In genomic region chr10:98344589-98345038, GRCh38 we compare ENCODE assay signal across 13 cellular contexts.
A peak's percentile ranks its signal among the peaks of the same experiment; 100 is the strongest.
DNase-seq lines count a peak whose midpoint lies in the region; TF ChIP-seq lines count a peak whose summit lies in the region.
"Had no signal": no experiment of that assay in that cellular context is flagged by ENCODE, and none has a peak within 500 bp of the region (broad histone marks: within the 10 kb centered on the region; RNA-seq: fewer than 3 reads in every experiment).

No MANE protein-coding gene starts in this region.

- TF ChIP-seq POLR2A in vagina (IDR thresholded peaks at IDR 0.05) = no peak
- no peak for TF ChIP-seq POLR2A in prostate gland (IDR thresholded peaks at IDR 0.05)

- 83% methylated on average over 3 of the region's 6 CpGs for WGBS in mammary epithelial cell (ENCODE audit: low coverage, missing lambda C conversion rate)
- WGBS in prostate gland = 65% methylated on average over 6 of the region's 6 CpGs

- H3K36me3 Mint-ChIP-seq in MCF 10A (ENCODE audit: insufficient read depth, unreplicated experiment) = no peaks in the 10 kb centered on the region
- H3K36me3 Mint-ChIP-seq: activated naive CD8-positive, alpha-beta T cell treated with anti-CD3 and anti-CD28 coated beads for 36 hours had no signal

- POLR2A ChIA-PET in MCF 10A (lab: Yijun Ruan, JAX) = interaction anchor here (1.0 kb wide), 1 partner anchor 13 kb away, joined by 4 read pairs; no protein-coding TSS in a partner anchor

- BruUV-seq in MCF 10A (replicated peaks; lab: Mats Ljungman, UMichigan) (no TSS peak), mammary epithelial cell (replicated peaks; lab: Mats Ljungman, UMichigan) (no TSS peak)

- in situ Hi-C loops in mammary epithelial cell (cut with MboI; ENCODE audit: low sequenced_read_pairs in 2 of 2) = no loop called here

- H3K9me3 ChIP-seq in mammary epithelial cell (replicated peaks; ENCODE audit: insufficient read depth, low read length) = no peaks in the 10 kb centered on the region
- H3K9me3 ChIP-seq in vagina = no peaks in the 10 kb centered on the region
- no peaks in the 10 kb centered on the region for H3K9me3 ChIP-seq in prostate gland

- no peak overlapping the region for H3K4me3 Mint-ChIP-seq in MCF 10A (ENCODE audit: unreplicated experiment)
- H3K4me3 Mint-ChIP-seq: activated CD4-positive, alpha-beta T cell treated with anti-CD3 and anti-CD28 coated beads for 36 hours; activated naive CD8-positive, alpha-beta T cell treated with anti-CD3 and anti-CD28 coated beads for 36 hours had no signal

- no peak overlapping the region for H3K9ac ChIP-seq in mammary epithelial cell (ENCODE audit: insufficient read depth, low read length)

- DNase-seq in MCF 10A (ENCODE audit: unreplicated experiment) (peak; percentile 46), mammary epithelial cell (no peak), dermis microvascular lymphatic vessel endothelial cell (ENCODE audit: low read depth in 2 of 2) (peak; percentile 23 to 77), lung microvascular endothelial cell (ENCODE audit: low read depth in 2 of 2) (peak; percentile 59 to 72), vagina (ENCODE audit: extremely low spot score in 2 of 2) (peak in 1 of 2 donors; percentile 96), prostate gland (ENCODE audit: low spot score) (no peak), 8988T (no peak), cortex of kidney (lab: John Stamatoyannopoulos, UW) (no peak)
- DNase-seq: activated CD4-positive, alpha-beta T cell treated with anti-CD3 and anti-CD28 coated beads for 36 hours; activated naive CD8-positive, alpha-beta T cell treated with anti-CD3 and anti-CD28 coated beads for 36 hours; foreskin keratinocyte; NCI-H1092 had no signal

- TF ChIP-seq CTCF in MCF 10A (IDR thresholded peaks at IDR 0.05; ENCODE audit: unreplicated experiment) = no peak
- TF ChIP-seq CTCF in mammary epithelial cell (conservative IDR thresholded peaks at IDR 0.05 in 1 of 2, IDR thresholded peaks at IDR 0.05 in 1 of 2; ENCODE audit: extremely low read depth in 1 of 2, insufficient read depth in 1 of 2, low read depth in 1 of 2, low read length in 2 of 2) = no peak
- no peak for TF ChIP-seq CTCF in vagina (IDR thresholded peaks at IDR 0.05)
- no peak for TF ChIP-seq CTCF in prostate gland (IDR thresholded peaks at IDR 0.05)

- dilution Hi-C loops in mammary epithelial cell (cut with HindIII; ENCODE audit: low sequenced_read_pairs) = no loop called here

- no peaks in the 10 kb centered on the region for H4K20me1 ChIP-seq in mammary epithelial cell (ENCODE audit: insufficient read depth, low read length)

- H3K27ac Mint-ChIP-seq in MCF 10A (ENCODE audit: low read depth, unreplicated experiment) = no peak overlapping the region
- H3K27ac Mint-ChIP-seq: activated CD4-positive, alpha-beta T cell treated with anti-CD3 and anti-CD28 coated beads for 36 hours; activated naive CD8-positive, alpha-beta T cell treated with anti-CD3 and anti-CD28 coated beads for 36 hours had no signal

- H3K4me1 ChIP-seq in mammary epithelial cell (ENCODE audit: insufficient read depth, low read length) (peaks cover 10% of the 10 kb centered on the region), vagina (peaks cover 30% of the 10 kb centered on the region), prostate gland (replicated peaks) (no peaks in the 10 kb centered on the region)
- H3K4me1 ChIP-seq: A549, foreskin keratinocyte had no signal

- H3K27me3 Mint-ChIP-seq in MCF 10A (ENCODE audit: insufficient read depth, unreplicated experiment) = peaks cover 28% of the 10 kb centered on the region

- H3K4me2 ChIP-seq in mammary epithelial cell (ENCODE audit: insufficient read depth, low read depth, low read length) = no peak overlapping the region
- H3K4me2 ChIP-seq: A549 had no signal

- no peaks in the 10 kb centered on the region for H3K4me1 Mint-ChIP-seq in MCF 10A (ENCODE audit: insufficient read depth, unreplicated experiment)
- H3K4me1 Mint-ChIP-seq: activated CD4-positive, alpha-beta T cell treated with anti-CD3 and anti-CD28 coated beads for 36 hours had no signal

- CTCF ChIA-PET in MCF 10A (lab: Yijun Ruan, JAX) (interaction anchor here (1.3 kb wide), 1 partner anchor 12 kb away, joined by 3 read pairs; no protein-coding TSS in a partner anchor), mammary epithelial cell (lab: Charles Lee; ENCODE audit: low non-redundant PET) (no interaction called here)

- H3K9me3 Mint-ChIP-seq in MCF 10A (ENCODE audit: unreplicated experiment) = peaks cover 13% of the 10 kb centered on the region

- H3K36me3 ChIP-seq in mammary epithelial cell (ENCODE audit: insufficient read depth, low read length) = no peaks in the 10 kb centered on the region
- no peaks in the 10 kb centered on the region for H3K36me3 ChIP-seq in vagina
- H3K36me3 ChIP-seq in prostate gland = no peaks in the 10 kb centered on the region

- H2AFZ ChIP-seq in mammary epithelial cell (ENCODE audit: low read depth, low read length) = no peak overlapping the region

- no peak overlapping the region for H3K27ac ChIP-seq in mammary epithelial cell (ENCODE audit: insufficient read depth, low read depth, low read length)
- H3K27ac ChIP-seq in vagina = peak overlapping the region; percentile 1
- H3K27ac ChIP-seq in prostate gland = no peak overlapping the region
- H3K27ac ChIP-seq: A549, foreskin keratinocyte had no signal

- H3K79me2 ChIP-seq in mammary epithelial cell (ENCODE audit: insufficient read depth, low read length) = no peaks in the 10 kb centered on the region

- intact Hi-C loops in MCF 10A (cut with micrococcal nuclease) = no loop called here
- intact Hi-C loops in mammary epithelial cell (cut with micrococcal nuclease) = no loop called here
- intact Hi-C loops in vagina (cut with DNase I) = no loop called here
- intact Hi-C loops in prostate gland (cut with DNase I) = no loop called here

- no peaks in the 10 kb centered on the region for H3K27me3 ChIP-seq in mammary epithelial cell (ENCODE audit: insufficient read depth, low read length)
- H3K27me3 ChIP-seq in vagina = no peaks in the 10 kb centered on the region
- H3K27me3 ChIP-seq in prostate gland (replicated peaks; ENCODE audit: insufficient read depth) = peaks cover 2% of the 10 kb centered on the region

- H3K4me3 ChIP-seq in mammary epithelial cell (replicated peaks in 1 of 3; ENCODE audit: insufficient read depth in 1 of 3, low read depth in 2 of 3, low read length in 3 of 3) (no peak overlapping the region), vagina (no peak overlapping the region), prostate gland (no peak overlapping the region)
- H3K4me3 ChIP-seq: A549 had no signal

Comparison
In these comparisons a context has a peak if more than half of its experiments do, and no peak if none do; other contexts are left out.
1. DNase-seq: peak in MCF 10A (single experiment), dermis microvascular lymphatic vessel endothelial cell (2 of 2) and lung microvascular endothelial cell (2 of 2); none in mammary epithelial cell (single experiment), prostate gland (single experiment), 8988T (single experiment) and cortex of kidney (single experiment).